ENCODE assay signal across 8 cellular contexts in genomic region chr3:57983734-57984518, GRCh38. TPM values are rescaled to one million over a fixed set of nuclear protein-coding genes. Genes with fewer than 3 reads are reported as not detected.
DNase-seq lines count a peak whose midpoint lies in the region; ATAC-seq and TF ChIP-seq lines count a peak whose summit lies in the region.

No MANE protein-coding gene starts in this region.

- no peaks in the 10 kb centered on the region for H3K27me3 Mint-ChIP-seq in activated T-helper 2 cell treated with anti-CD3 and anti-CD28 coated beads, Interferon-gamma antibody, Interleukin-2, Interleukin-4, amounts not matched to agents 10 μg/mL and 5 μg/mL and 100 μg/mL, durations not matched to agents 14 hours and 24 hours and 36 hours (ENCODE audit: low read depth)

- no peak for TF ChIP-seq CTCF in OCI-LY1 (IDR thresholded peaks at IDR 0.05; ENCODE audit: low read length)

- H3K9me3 ChIP-seq in OCI-LY1 (ENCODE audit: low read length) (no peaks in the 10 kb centered on the region), right cardiac atrium (ENCODE audit: control insufficient read depth, low read length) (no peaks in the 10 kb centered on the region)

- no peaks in the 10 kb centered on the region for H3F3A ChIP-seq in OCI-LY1 (ENCODE audit: insufficient read depth, low read length)

- DNase-seq in NCI-H2171 treated with DMSO at 0.1 percent for 48 hours (lab: John Stamatoyannopoulos, UW) (peak; percentile 69), NCI-H2171 (lab: John Stamatoyannopoulos, UW) (no peak), right cardiac atrium (peak; percentile 64 to 80 (median 78)), NCI-H774 (lab: John Stamatoyannopoulos, UW) (no peak)
- peak; percentile 64 for DNase-seq in activated T-helper 2 cell treated with anti-CD3 and anti-CD28 coated beads, Interferon-gamma antibody, Interleukin-2, Interleukin-4, amounts not matched to agents 10 μg/mL and 5 μg/mL and 100 μg/mL, durations not matched to agents 14 hours and 24 hours and 36 hours (ENCODE audit: low spot score)
- DNase-seq in stimulated activated CD4-positive, alpha-beta T cell treated with anti-CD3 and anti-CD28 coated beads, Interleukin-1b, Interleukin-23, amount 100 ng/mL, for 48 hours: peak; percentile 70

- peak overlapping the region; percentile 10 for H3K4me3 Mint-ChIP-seq in activated T-helper 2 cell treated with anti-CD3 and anti-CD28 coated beads, Interferon-gamma antibody, Interleukin-2, Interleukin-4, amounts not matched to agents 10 μg/mL and 5 μg/mL and 100 μg/mL, durations not matched to agents 14 hours and 24 hours and 36 hours (ENCODE audit: low read depth)

- no peak overlapping the region for H2AFZ ChIP-seq in OCI-LY1 (ENCODE audit: low read length)

- H3K27me3 ChIP-seq in OCI-LY1 (ENCODE audit: insufficient read depth, low read length) (no peaks in the 10 kb centered on the region), right cardiac atrium (ENCODE audit: control insufficient read depth, insufficient read depth) (no peaks in the 10 kb centered on the region)

- no peaks in the 10 kb centered on the region for H3K36me3 ChIP-seq in OCI-LY1 (ENCODE audit: insufficient read depth, low read length)

- H3K4me2 ChIP-seq in OCI-LY1 (ENCODE audit: low read length): peak overlapping the region; percentile 39

- intact Hi-C loops in activated T-helper 2 cell treated with anti-CD3 and anti-CD28 coated beads, Interferon-gamma antibody, Interleukin-2, Interleukin-4, amounts not matched to agents 10 μg/mL and 5 μg/mL and 100 μg/mL, durations not matched to agents 14 hours and 24 hours and 36 hours (cut with micrococcal nuclease): loop anchor here (2.0 to 5.0 kb wide), 2 partner anchors 25 to 227 kb away; partner anchors contain the start of genes FLNB and SLMAP
- intact Hi-C loops in right cardiac atrium (cut with DNase I): no loop called here

- H3K4me1 Mint-ChIP-seq in activated T-helper 2 cell treated with anti-CD3 and anti-CD28 coated beads, Interferon-gamma antibody, Interleukin-2, Interleukin-4, amounts not matched to agents 10 μg/mL and 5 μg/mL and 100 μg/mL, durations not matched to agents 14 hours and 24 hours and 36 hours (ENCODE audit: low read depth): peaks cover 19% of the 10 kb centered on the region

- H3K36me3 Mint-ChIP-seq in activated T-helper 2 cell treated with anti-CD3 and anti-CD28 coated beads, Interferon-gamma antibody, Interleukin-2, Interleukin-4, amounts not matched to agents 10 μg/mL and 5 μg/mL and 100 μg/mL, durations not matched to agents 14 hours and 24 hours and 36 hours (ENCODE audit: low read depth): peaks cover 3% of the 10 kb centered on the region

- no peaks in the 10 kb centered on the region for H3K79me2 ChIP-seq in OCI-LY1 (ENCODE audit: insufficient read depth, low read length)

- no peaks in the 10 kb centered on the region for H4K20me1 ChIP-seq in OCI-LY1 (ENCODE audit: insufficient read depth, low read length)

- peaks cover 31% of the 10 kb centered on the region for H3K4me1 ChIP-seq in OCI-LY1 (ENCODE audit: insufficient read depth, low read length, severe bottlenecking)
- H3K4me1 ChIP-seq in right cardiac atrium (ENCODE audit: control insufficient read depth, insufficient read depth, low read length): peaks cover 10% of the 10 kb centered on the region

- H3K4me3 ChIP-seq in OCI-LY1 (ENCODE audit: low read depth, low read length, poor library complexity, severe bottlenecking): no peak overlapping the region
- H3K4me3 ChIP-seq in right cardiac atrium (ENCODE audit: low read length): no peak overlapping the region

- no peaks in the 10 kb centered on the region for H3K9me3 Mint-ChIP-seq in activated T-helper 2 cell treated with anti-CD3 and anti-CD28 coated beads, Interferon-gamma antibody, Interleukin-2, Interleukin-4, amounts not matched to agents 10 μg/mL and 5 μg/mL and 100 μg/mL, durations not matched to agents 14 hours and 24 hours and 36 hours

- peak overlapping the region; percentile 29 for H3K9ac ChIP-seq in OCI-LY1 (ENCODE audit: low read length)

- peak; percentile 92 for ATAC-seq in HG03045 (IDR thresholded peaks at IDR 0.05; ENCODE audit: unreplicated experiment)
- ATAC-seq in right cardiac atrium: peak; percentile 88 to 96

- 11% methylated on average over 5 of the region's 5 CpGs for WGBS in right cardiac atrium

- no peaks in the 10 kb centered on the region for H3K9me2 ChIP-seq in OCI-LY1 (ENCODE audit: low read depth, low read length)

- H3K27ac Mint-ChIP-seq in activated T-helper 2 cell treated with anti-CD3 and anti-CD28 coated beads, Interferon-gamma antibody, Interleukin-2, Interleukin-4, amounts not matched to agents 10 μg/mL and 5 μg/mL and 100 μg/mL, durations not matched to agents 14 hours and 24 hours and 36 hours: peak overlapping the region; percentile 91

- H3K27ac ChIP-seq in OCI-LY1 (ENCODE audit: low read depth, low read length, poor library complexity, severe bottlenecking): peak overlapping the region; percentile 89
- H3K27ac ChIP-seq in right cardiac atrium (ENCODE audit: low read length): peak overlapping the region; percentile 56

RNA-seq across cellular contexts. Expression of gene FLNB, which starts 24.3 kb away (rescaled TPM):
- 34.8 and 35.6 TPM in 2 replicates for total RNA-seq in activated T-helper 2 cell treated with anti-CD3 and anti-CD28 coated beads, Interferon-gamma antibody, Interleukin-2, Interleukin-4, amounts not matched to agents 10 μg/mL and 5 μg/mL and 100 μg/mL, durations not matched to agents 14 hours and 24 hours and 36 hours
- 10 to 100 TPM; 22.9 to 44.9 (median 29.0) TPM for total RNA-seq in right cardiac atrium
- polyA plus RNA-seq in right cardiac atrium: 36.9 TPM

Comparison
In these comparisons a context has a peak if more than half of its experiments do, and no peak if none do; other contexts are left out.
1. DNase-seq: peak in NCI-H2171 treated with DMSO at 0.1 percent for 48 hours (single experiment), activated T-helper 2 cell treated with anti-CD3 and anti-CD28 coated beads, Interferon-gamma antibody, Interleukin-2, Interleukin-4, amounts not matched to agents 10 μg/mL and 5 μg/mL and 100 μg/mL, durations not matched to agents 14 hours and 24 hours and 36 hours (single experiment), right cardiac atrium (3 of 3) and stimulated activated CD4-positive, alpha-beta T cell treated with anti-CD3 and anti-CD28 coated beads, Interleukin-1b, Interleukin-23, amount 100 ng/mL, for 48 hours (single experiment); none in NCI-H2171 (single experiment) and NCI-H774 (single experiment).